In the genomic region with DNA sequence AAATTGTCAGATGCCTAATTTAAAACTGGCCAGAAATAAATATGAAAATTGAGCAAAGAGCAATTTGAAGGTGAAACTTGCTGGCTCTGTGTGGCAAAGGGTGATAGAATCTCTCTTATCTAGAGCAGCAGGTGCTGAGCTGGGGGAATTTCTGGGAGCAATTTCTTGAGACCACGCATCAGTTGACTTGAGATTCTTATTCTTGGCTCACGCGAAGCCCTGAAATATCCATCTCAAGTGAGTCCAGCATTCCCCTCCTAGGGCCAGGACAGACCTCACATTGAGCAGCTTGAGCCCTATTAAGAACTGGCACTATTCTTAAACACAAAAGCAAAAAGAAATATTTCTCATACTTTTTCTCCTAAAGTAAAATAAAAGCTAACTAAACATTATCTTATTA, we compare ENCODE assay signal across 26 cellular contexts.
"Had no signal": no experiment of that assay in that cellular context is flagged by ENCODE, and none has a peak within 500 bp of the region (broad histone marks: within the 10 kb centered on the region; RNA-seq: fewer than 3 reads in every experiment).

No MANE protein-coding gene starts in this region.

- ATAC-seq: activated CD4-positive, alpha-beta T cell treated with anti-CD3 and anti-CD28 coated beads for 36 hours; activated CD4-positive, CD25-positive, alpha-beta regulatory T cell treated with anti-CD3 and anti-CD28 coated beads, Interleukin-2, amount 50 U/mL, for 24 hours; activated CD8-positive, alpha-beta T cell treated with anti-CD3 and anti-CD28 coated beads, Interleukin-2, amount 10 ng/mL, durations not matched to agents 7 days and 5 days; Panc1 had no signal

- H3K4me2 ChIP-seq: SK-N-SH had no signal

- H3K4me1 ChIP-seq: SJSA1 had no signal

- H3K27ac ChIP-seq: brain microvascular endothelial cell, SJSA1 had no signal

- DNase-seq: activated CD4-positive, alpha-beta T cell treated with anti-CD3 and anti-CD28 coated beads for 36 hours; activated CD4-positive, alpha-beta T cell treated with anti-CD3 and anti-CD28 coated beads, Interleukin-2, amount 10 ng/mL, durations not matched to agents 7 days and 5 days; activated CD4-positive, alpha-beta T cell treated with anti-CD3 and anti-CD28 coated beads, Interleukin-2, amount 50 U/mL, for 48 hours; activated CD8-positive, alpha-beta T cell treated with anti-CD3 and anti-CD28 coated beads, Interleukin-2, amount 10 ng/mL, durations not matched to agents 7 days and 5 days; activated gamma-delta T cell treated with Interleukin-2 at 50 U/mL for 16 hours; activated naive CD4-positive, alpha-beta T cell treated with anti-CD3 and anti-CD28 coated beads for 36 hours; activated T-cell treated with anti-CD3 and anti-CD28 coated beads, Interleukin-2, amount 50 U/mL, for 24 hours; amniotic stem cell; aorta; brain microvascular endothelial cell; central memory CD4-positive, alpha-beta T cell; Kasumi-1; MG63; NCI-H1048; NCI-H1105 treated with DMSO at 0.1 percent for 48 hours; NCI-H1436; NCI-H1694; NCI-H1930; NCI-H345; NCI-H524 treated with DMSO at 0.1 percent for 48 hours; SHP77 treated with DMSO at 0.1 percent for 48 hours; SK-N-SH had no signal

- H3K36me3 ChIP-seq: brain microvascular endothelial cell, MG63, SJSA1 had no signal

- H3K9me3 ChIP-seq: MG63, SJSA1, SK-N-SH had no signal

- FAIRE-seq: TTC549 had no signal

- H3K27me3 ChIP-seq: brain microvascular endothelial cell, SJSA1 had no signal

- H3K4me3 ChIP-seq: MG63, SJSA1 had no signal
